17 cellular contexts compared by ENCODE assay signal in the genomic region with DNA sequence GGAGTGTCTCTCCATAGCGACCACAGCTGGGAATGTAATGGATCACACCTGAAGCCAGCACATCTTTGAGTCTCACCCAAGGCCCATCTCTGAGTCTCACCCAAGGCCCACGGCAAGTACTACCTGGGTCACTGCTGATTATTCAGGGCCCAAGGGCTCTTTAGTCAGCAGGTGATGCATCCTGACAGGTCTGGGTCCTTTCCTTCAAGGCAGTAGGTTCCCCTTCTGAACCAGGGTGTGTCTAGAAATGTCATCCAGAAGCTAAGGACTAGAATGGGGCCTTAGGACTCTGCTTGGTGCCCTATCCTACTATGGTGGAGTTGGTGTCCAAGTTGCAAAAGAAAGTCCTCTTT.
A peak's percentile ranks its signal among the peaks of the same experiment; 100 is the strongest.
DNase-seq lines count a peak whose midpoint lies in the region; ATAC-seq and TF ChIP-seq lines count a peak whose summit lies in the region.
"Had no signal": no experiment of that assay in that cellular context is flagged by ENCODE, and none has a peak within 500 bp of the region (broad histone marks: within the 10 kb centered on the region; RNA-seq: fewer than 3 reads in every experiment).

No MANE protein-coding gene starts in this region.

- H2AK9ac ChIP-seq in IMR-90 (replicated peaks; ENCODE audit: low read depth, low read length, poor library complexity): peak overlapping the region; percentile 62

- H3K4me1 ChIP-seq in IMR-90 (ENCODE audit: control insufficient read depth, insufficient read depth, low read length): peaks cover 17% of the 10 kb centered on the region
- H3K4me1 ChIP-seq in foreskin keratinocyte: peaks cover 16% of the 10 kb centered on the region
- peaks cover 6 to 13% of the 10 kb centered on the region in 2 experiments for H3K4me1 ChIP-seq in trophoblast cell (ENCODE audit: control insufficient read depth in 1 of 2, insufficient read depth in 2 of 2, low read length in 2 of 2)
- H3K4me1 ChIP-seq: BLaER1 had no signal

- H3K9me3 Mint-ChIP-seq in stimulated activated memory B cell treated with anti-CD40 and anti-IgM and Interleukin-4, amounts not matched to agents 10 μg/mL and 1 μg/mL and 100 μg/mL, for 72 hours: no peaks in the 10 kb centered on the region
- H3K9me3 Mint-ChIP-seq: CD8-positive, alpha-beta T cell; H9 had no signal

- H4K8ac ChIP-seq in IMR-90 (ENCODE audit: low read depth in 2 of 2, low read length in 2 of 2) (peak overlapping the region; percentile 29 to 56; a peak in 3 of 4 replicates), trophoblast cell (ENCODE audit: low read depth, low read length) (no peak overlapping the region)

- TF ChIP-seq CTCF in C4-2B (conservative IDR thresholded peaks at IDR 0.05) (no peak), IMR-90 (conservative IDR thresholded peaks at IDR 0.05; ENCODE audit: low read depth, low read length) (no peak), foreskin keratinocyte (conservative IDR thresholded peaks at IDR 0.05) (no peak)

- intact Hi-C loops in IMR-90 (cut with micrococcal nuclease): loop anchor here (5.0 kb wide), 1 partner anchor 134 kb away; no protein-coding TSS in a partner anchor

- peak overlapping the region; percentile 84 for H2BK20ac ChIP-seq in IMR-90 (ENCODE audit: low read depth, low read length)

- H3K18ac ChIP-seq in IMR-90 (ENCODE audit: low read depth, low read length) (peak overlapping the region; percentile 26; the same call in 1 of the 2 replicates), trophoblast cell (ENCODE audit: low read length) (peak overlapping the region; percentile 33)

- peak overlapping the region; percentile 78 for H2BK12ac ChIP-seq in trophoblast cell (ENCODE audit: low read length)

- H3K79me1 ChIP-seq in IMR-90 (ENCODE audit: low read depth in 1 of 2, low read length in 2 of 2) (peaks cover 0 to 4% of the 10 kb centered on the region in 2 experiments; a peak in 1 of 4 replicates), trophoblast cell (ENCODE audit: low read length) (no peaks in the 10 kb centered on the region)

- H4K91ac ChIP-seq in IMR-90 (ENCODE audit: insufficient read depth, low read depth, low read length) (peak overlapping the region; percentile 86), trophoblast cell (ENCODE audit: low read depth, low read length) (peak overlapping the region; percentile 47)

- H3K27ac ChIP-seq in C4-2B (0 out of 2 replicates have a peak overlapping the region, but pooled peaks have one; percentile 19), IMR-90 (ENCODE audit: insufficient read depth, low read length) (no peak overlapping the region), foreskin keratinocyte (peak overlapping the region; percentile 47), trophoblast cell (ENCODE audit: low read depth, low read length) (no peak overlapping the region)
- H3K27ac ChIP-seq: BLaER1, KMS-11 had no signal

- peak overlapping the region; percentile 77; the same call in 1 of the 2 replicates for H2AK5ac ChIP-seq in IMR-90 (ENCODE audit: low read depth, low read length)
- H2AK5ac ChIP-seq in trophoblast cell (ENCODE audit: low read length): no peak overlapping the region

- DNase-seq in IMR-90: no peak
- DNase-seq in foreskin keratinocyte: peak in 1 of 2 donors; percentile 63
- peak; percentile 30 to 33 for DNase-seq in trophoblast cell
- DNase-seq: 8988T; Calu3; CD8-positive, alpha-beta T cell; DND-41; GOT3; H9 had no signal

- peak overlapping the region; percentile 52 for H2BK5ac ChIP-seq in IMR-90 (ENCODE audit: low read depth, low read length, poor library complexity, severe bottlenecking)
- peak overlapping the region; percentile 38 for H2BK5ac ChIP-seq in trophoblast cell (ENCODE audit: low read depth, low read length, poor library complexity)

- H3K27ac Mint-ChIP-seq in stimulated activated memory B cell treated with anti-CD40 and anti-IgM and Interleukin-4, amounts not matched to agents 10 μg/mL and 1 μg/mL and 100 μg/mL, for 72 hours: no peak overlapping the region
- H3K27ac Mint-ChIP-seq: CD8-positive, alpha-beta T cell had no signal

- H3K9ac ChIP-seq in IMR-90 (ENCODE audit: low read depth, low read length): no peak overlapping the region
- H3K9ac ChIP-seq in trophoblast cell (ENCODE audit: low read length): no peak overlapping the region
- H3K9ac ChIP-seq: BLaER1, KMS-11 had no signal

- H3K79me2 ChIP-seq in trophoblast cell (ENCODE audit: control insufficient read depth, insufficient read depth, low read length, poor library complexity): no peaks in the 10 kb centered on the region

- H3K4me1 Mint-ChIP-seq in stimulated activated memory B cell treated with anti-CD40 and anti-IgM and Interleukin-4, amounts not matched to agents 10 μg/mL and 1 μg/mL and 100 μg/mL, for 72 hours: no peaks in the 10 kb centered on the region

- no peak for TF ChIP-seq RAD21 in IMR-90 (IDR thresholded peaks at IDR 0.05; ENCODE audit: low read length)

- in situ Hi-C loops in IMR-90 (cut with MboI; ENCODE audit: low sequenced_read_pairs): no loop called here

- no peak overlapping the region for H4K12ac ChIP-seq in trophoblast cell (ENCODE audit: low read depth, low read length)

- H3K4me2 ChIP-seq in IMR-90 (ENCODE audit: low read depth, low read length) (peak overlapping the region; percentile 18; the same call in 1 of the 2 replicates), trophoblast cell (ENCODE audit: low read length) (no peak overlapping the region)
- H3K4me2 ChIP-seq: BLaER1, KMS-11 had no signal

- CTCF ChIA-PET in IMR-90 (lab: Yijun Ruan, JAX): interaction anchor here (0.8 kb wide), 1 partner anchor 140 kb away, joined by 3 read pairs; no protein-coding TSS in a partner anchor

- peak overlapping the region; percentile 19; the same call in 1 of the 2 replicates for H4K5ac ChIP-seq in IMR-90 (ENCODE audit: low read depth, low read length)

- ATAC-seq in IMR-90 (ENCODE audit: low read depth) (no peak), foreskin keratinocyte (peak; percentile 80), GM18867 (IDR thresholded peaks at IDR 0.05; ENCODE audit: unreplicated experiment) (no peak), HG03045 (IDR thresholded peaks at IDR 0.05; ENCODE audit: unreplicated experiment) (no peak), HG03439 (IDR thresholded peaks at IDR 0.05; ENCODE audit: unreplicated experiment) (no peak)
- ATAC-seq in stimulated activated memory B cell treated with anti-CD40 and anti-IgM and Interleukin-4, amounts not matched to agents 10 μg/mL and 1 μg/mL and 100 μg/mL, for 72 hours: no peak
- ATAC-seq: CD8-positive, alpha-beta T cell; GM12878 had no signal

- H3K9me1 ChIP-seq in IMR-90 (ENCODE audit: insufficient read depth, low read length): peaks cover 20% of the 10 kb centered on the region

- H3K14ac ChIP-seq in IMR-90 (replicated peaks; ENCODE audit: low read depth, low read length): peak overlapping the region; percentile 81
- H3K14ac ChIP-seq in trophoblast cell (ENCODE audit: low read length): no peak overlapping the region

- POLR2A ChIA-PET in IMR-90 (lab: Charles Lee; ENCODE audit: unreplicated experiment): no interaction called here

- WGBS in IMR-90 (ENCODE audit: extremely low coverage in 2 of 2, insufficient read length in 1 of 2), 2 experiments: 100% methylated on average over 1 of the region's 2 CpGs; no CpG with 5 or more reads in 1 of the 2 experiments
- no CpG with 5 or more reads among the region's 2 CpGs for whole genome bisulfite sequencing in trophoblast cell (ENCODE audit: extremely low coverage, insufficient coverage, insufficient read length)

- dilution Hi-C loops in IMR-90 (cut with HindIII; ENCODE audit: low sequenced_read_pairs, unreplicated experiment): no loop called here

- H2AFZ ChIP-seq in IMR-90 (replicated peaks; ENCODE audit: low read length, poor library complexity): peak overlapping the region; percentile 53
- H2AFZ ChIP-seq in trophoblast cell (ENCODE audit: insufficient read depth, low read length, poor library complexity): no peak overlapping the region

- peaks cover 19% of the 10 kb centered on the region for H3K27me3 Mint-ChIP-seq in stimulated activated memory B cell treated with anti-CD40 and anti-IgM and Interleukin-4, amounts not matched to agents 10 μg/mL and 1 μg/mL and 100 μg/mL, for 72 hours

- no peak for TF ChIP-seq POLR2A in IMR-90 (IDR thresholded peaks at IDR 0.05; ENCODE audit: low read depth, low read length)

- H3K9me3 ChIP-seq in IMR-90 (ENCODE audit: control insufficient read depth, insufficient read depth, low read length) (no peaks in the 10 kb centered on the region), trophoblast cell (ENCODE audit: insufficient read depth, low read depth, low read length) (peaks cover 2% of the 10 kb centered on the region)
- H3K9me3 ChIP-seq: BLaER1 had no signal

- H2BK15ac ChIP-seq in IMR-90 (ENCODE audit: low read depth, low read length): peak overlapping the region; percentile 29; the same call in 2 of the 3 replicates

- no peak overlapping the region for H3K4me3 Mint-ChIP-seq in stimulated activated memory B cell treated with anti-CD40 and anti-IgM and Interleukin-4, amounts not matched to agents 10 μg/mL and 1 μg/mL and 100 μg/mL, for 72 hours
- H3K4me3 Mint-ChIP-seq: CD8-positive, alpha-beta T cell; H9 had no signal

- H3K23ac ChIP-seq in IMR-90 (ENCODE audit: low read depth, low read length): peak overlapping the region; percentile 68
- no peak overlapping the region for H3K23ac ChIP-seq in trophoblast cell (ENCODE audit: low read length)

- H2BK120ac ChIP-seq in IMR-90 (ENCODE audit: low read depth, low read length): peak overlapping the region; percentile 72
- no peak overlapping the region for H2BK120ac ChIP-seq in trophoblast cell (ENCODE audit: insufficient read depth, low read length, poor library complexity)

- no peaks in the 10 kb centered on the region for H3K27me3 ChIP-seq in IMR-90 (ENCODE audit: control insufficient read depth, insufficient read depth, low read length)
- H3K27me3 ChIP-seq in foreskin keratinocyte: no peaks in the 10 kb centered on the region
- no peaks in the 10 kb centered on the region for H3K27me3 ChIP-seq in trophoblast cell (ENCODE audit: insufficient read depth, low read length)
- H3K27me3 ChIP-seq: BLaER1 had no signal

- no peaks in the 10 kb centered on the region for H4K20me1 ChIP-seq in IMR-90 (ENCODE audit: insufficient read depth, low read length)
- H4K20me1 ChIP-seq: BLaER1 had no signal

- no peaks in the 10 kb centered on the region for H3K36me3 ChIP-seq in IMR-90 (ENCODE audit: control insufficient read depth, insufficient read depth, low read length)
- no peaks in the 10 kb centered on the region for H3K36me3 ChIP-seq in trophoblast cell (ENCODE audit: control insufficient read depth in 1 of 2, insufficient read depth in 2 of 2, low read length in 2 of 2)
- H3K36me3 ChIP-seq: BLaER1 had no signal

- peak overlapping the region; percentile 82 for H3K4ac ChIP-seq in IMR-90 (ENCODE audit: low read depth, low read length)
- no peak overlapping the region for H3K4ac ChIP-seq in trophoblast cell (ENCODE audit: low read depth, low read length)

- BruUV-seq in IMR-90 (replicated peaks; lab: Mats Ljungman, UMichigan): no TSS peak

- H3K56ac ChIP-seq in IMR-90 (ENCODE audit: extremely low read depth, insufficient read depth, low read length): no peak overlapping the region

- H3K36me3 Mint-ChIP-seq in stimulated activated memory B cell treated with anti-CD40 and anti-IgM and Interleukin-4, amounts not matched to agents 10 μg/mL and 1 μg/mL and 100 μg/mL, for 72 hours: no peaks in the 10 kb centered on the region
- H3K36me3 Mint-ChIP-seq: CD8-positive, alpha-beta T cell had no signal

- H3K4me3 ChIP-seq in IMR-90 (ENCODE audit: insufficient read depth, low read depth, low read length) (no peak overlapping the region), trophoblast cell (ENCODE audit: low read depth, low read length) (no peak overlapping the region)
- H3K4me3 ChIP-seq: BLaER1, GM12878 had no signal

Comparison
In these comparisons a context has a peak if more than half of its experiments do, and no peak if none do; other contexts are left out.
1. H3K27ac ChIP-seq: peak in C4-2B (single experiment) and foreskin keratinocyte (single experiment); none in IMR-90 (single experiment) and trophoblast cell (single experiment).